20 cellular contexts compared by ENCODE assay signal in the genomic region with DNA sequence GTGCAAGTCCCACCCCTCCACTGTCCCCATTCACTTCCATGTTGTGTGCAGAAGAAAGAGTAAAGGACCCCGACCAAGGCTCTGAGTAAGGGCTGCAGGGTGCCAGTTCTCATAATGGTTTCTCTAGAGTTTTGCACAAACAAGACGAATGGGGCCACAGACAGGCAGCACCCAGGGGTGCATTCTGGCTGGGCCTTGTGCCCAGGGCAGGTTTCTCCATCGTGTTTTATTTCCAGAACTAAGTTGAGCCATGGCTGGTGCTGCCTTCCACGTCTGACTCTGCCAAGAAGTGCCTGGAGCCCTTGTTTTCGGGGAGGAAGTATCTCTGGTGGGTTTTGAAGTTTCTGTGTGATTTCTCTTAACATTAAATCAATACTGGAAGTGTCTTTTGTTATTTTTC.
A peak's percentile ranks its signal among the peaks of the same experiment; 100 is the strongest.
DNase-seq lines count a peak whose midpoint lies in the region; ATAC-seq and TF ChIP-seq lines count a peak whose summit lies in the region.
"Had no signal": no experiment of that assay in that cellular context is flagged by ENCODE, and none has a peak within 500 bp of the region (broad histone marks: within the 10 kb centered on the region; RNA-seq: fewer than 3 reads in every experiment).

No MANE protein-coding gene starts in this region.

- H3K36me3 Mint-ChIP-seq in natural killer cell, result no peaks in the 10 kb centered on the region
- H3K36me3 Mint-ChIP-seq in natural killer cell treated with Interleukin-12 subunit alpha and Interleukin-12 subunit beta and Interleukin-15 and Interleukin-18, amount 100 ng/mL, for 72 hours, result no peaks in the 10 kb centered on the region
- H3K36me3 Mint-ChIP-seq: CD4-positive, CD25-positive, alpha-beta regulatory T cell; CD8-positive, alpha-beta memory T cell had no signal

- no peak overlapping the region for H3K27ac Mint-ChIP-seq in natural killer cell
- H3K27ac Mint-ChIP-seq in natural killer cell treated with Interleukin-12 subunit alpha and Interleukin-12 subunit beta and Interleukin-15 and Interleukin-18, amount 100 ng/mL, for 72 hours, result no peak overlapping the region
- H3K27ac Mint-ChIP-seq: CD4-positive, CD25-positive, alpha-beta regulatory T cell had no signal

- H3K9me3 ChIP-seq in esophagus muscularis mucosa (no peaks in the 10 kb centered on the region), spleen (peaks cover 0 to 8% (median 0%) of the 10 kb centered on the region in 8 donors), tibial artery (no peaks in the 10 kb centered on the region), sigmoid colon (no peaks in the 10 kb centered on the region)
- H3K9me3 ChIP-seq: BE2C, HAP-1 had no signal

- H3K9me3 Mint-ChIP-seq in natural killer cell, result no peaks in the 10 kb centered on the region
- no peaks in the 10 kb centered on the region for H3K9me3 Mint-ChIP-seq in natural killer cell treated with Interleukin-12 subunit alpha and Interleukin-12 subunit beta and Interleukin-15 and Interleukin-18, amount 100 ng/mL, for 72 hours
- H3K9me3 Mint-ChIP-seq: CD4-positive, CD25-positive, alpha-beta regulatory T cell; CD8-positive, alpha-beta memory T cell had no signal

- H3K4me3 ChIP-seq in esophagus muscularis mucosa (no peak overlapping the region), spleen (no peak overlapping the region), tibial artery (no peak overlapping the region), sigmoid colon (no peak overlapping the region)
- H3K4me3 ChIP-seq: GM23248, HAP-1 had no signal

- H3K4me3 Mint-ChIP-seq in natural killer cell, result no peak overlapping the region
- H3K4me3 Mint-ChIP-seq in natural killer cell treated with Interleukin-12 subunit alpha and Interleukin-12 subunit beta and Interleukin-15 and Interleukin-18, amount 100 ng/mL, for 72 hours, result no peak overlapping the region
- H3K4me3 Mint-ChIP-seq: CD4-positive, CD25-positive, alpha-beta regulatory T cell had no signal

- TF ChIP-seq EP300 in esophagus muscularis mucosa (IDR thresholded peaks at IDR 0.05) (no peak), sigmoid colon (IDR thresholded peaks at IDR 0.05) (no peak)

- no peak overlapping the region for H3K27ac ChIP-seq in esophagus muscularis mucosa (replicated peaks in 1 of 4)
- no peak overlapping the region for H3K27ac ChIP-seq in spleen
- H3K27ac ChIP-seq in tibial artery, result no peak overlapping the region
- H3K27ac ChIP-seq in sigmoid colon, result no peak overlapping the region
- H3K27ac ChIP-seq: GM23248 had no signal

- H3K27me3 Mint-ChIP-seq in natural killer cell (ENCODE audit: low read depth in 2 of 2), result no peaks in the 10 kb centered on the region
- H3K27me3 Mint-ChIP-seq in natural killer cell treated with Interleukin-12 subunit alpha and Interleukin-12 subunit beta and Interleukin-15 and Interleukin-18, amount 100 ng/mL, for 72 hours, result no peaks in the 10 kb centered on the region
- H3K27me3 Mint-ChIP-seq: CD4-positive, CD25-positive, alpha-beta regulatory T cell had no signal

- H3K36me3 ChIP-seq in esophagus muscularis mucosa (no peaks in the 10 kb centered on the region), spleen (no peaks in the 10 kb centered on the region), tibial artery (no peaks in the 10 kb centered on the region), sigmoid colon (no peaks in the 10 kb centered on the region)
- H3K36me3 ChIP-seq: BE2C, HAP-1 had no signal

- WGBS in esophagus muscularis mucosa, result 65% methylated on average over 5 of the region's 5 CpGs
- WGBS in spleen, 5 donors, result 64 to 74% (median 67%) methylated on average over 5 of the region's 5 CpGs
- 71% methylated on average over 5 of the region's 5 CpGs for WGBS in sigmoid colon, 2 donors

- ATAC-seq in natural killer cell, result no peak
- no peak for ATAC-seq in natural killer cell treated with Interleukin-12 subunit alpha and Interleukin-12 subunit beta and Interleukin-15 and Interleukin-18, amount 100 ng/mL, for 72 hours
- ATAC-seq: HepG2 had no signal

- TF ChIP-seq CTCF in natural killer cell (IDR thresholded peaks at IDR 0.05) (no peak), esophagus muscularis mucosa (IDR thresholded peaks at IDR 0.05) (no peak), spleen (IDR thresholded peaks at IDR 0.05 in 8 of 11, conservative IDR thresholded peaks at IDR 0.05 in 3 of 11) (no peak), tibial artery (IDR thresholded peaks at IDR 0.05) (no peak), sigmoid colon (IDR thresholded peaks at IDR 0.05) (no peak)

- H3K4me1 ChIP-seq in esophagus muscularis mucosa (no peaks in the 10 kb centered on the region), spleen (peaks cover 0 to 3% (median 0%) of the 10 kb centered on the region in 6 donors), tibial artery (no peaks in the 10 kb centered on the region), sigmoid colon (no peaks in the 10 kb centered on the region)
- H3K4me1 ChIP-seq: BE2C, HAP-1 had no signal

- peaks cover 6 to 11% of the 10 kb centered on the region in 2 donors for H3K4me1 Mint-ChIP-seq in natural killer cell
- H3K4me1 Mint-ChIP-seq in natural killer cell treated with Interleukin-12 subunit alpha and Interleukin-12 subunit beta and Interleukin-15 and Interleukin-18, amount 100 ng/mL, for 72 hours (ENCODE audit: low read depth in 2 of 2), result peaks cover 5 to 8% of the 10 kb centered on the region in 2 donors
- H3K4me1 Mint-ChIP-seq: CD4-positive, CD25-positive, alpha-beta regulatory T cell; CD8-positive, alpha-beta memory T cell had no signal

- H3K27me3 ChIP-seq in esophagus muscularis mucosa, result no peaks in the 10 kb centered on the region
- H3K27me3 ChIP-seq in spleen (replicated peaks in 1 of 7), result no peaks in the 10 kb centered on the region
- H3K27me3 ChIP-seq in tibial artery, result no peaks in the 10 kb centered on the region
- H3K27me3 ChIP-seq in sigmoid colon, result no peaks in the 10 kb centered on the region
- H3K27me3 ChIP-seq: BE2C had no signal

- DNase-seq in natural killer cell, result peak; percentile 1
- DNase-seq in natural killer cell treated with Interleukin-12 subunit alpha and Interleukin-12 subunit beta and Interleukin-15 and Interleukin-18, amount 100 ng/mL, for 72 hours (ENCODE audit: low spot score), result no peak
- DNase-seq in esophagus muscularis mucosa (ENCODE audit: extremely low spot score), result peak; percentile 70
- DNase-seq in spleen, result peak; percentile 9
- no peak for DNase-seq in tibial artery
- no peak for DNase-seq in foreskin melanocyte
- DNase-seq in sigmoid colon, result no peak
- DNase-seq: ACHN; BE2C; C1 segment of cervical spinal cord; CD4-positive, CD25-positive, alpha-beta regulatory T cell; CD8-positive, alpha-beta memory T cell; COR-L47; DMS 273 treated with DMSO at 0.1 percent for 48 hours; DMS53; DND-41; EL; GM23248 had no signal

- intact Hi-C loops in natural killer cell (cut with micrococcal nuclease), result no loop called here
- intact Hi-C loops in esophagus muscularis mucosa (cut with DNase I), result no loop called here
- intact Hi-C loops in spleen (cut with DNase I; ENCODE audit: low total_unique reads), result no loop called here
- intact Hi-C loops in tibial artery (cut with DNase I; ENCODE audit: low total_unique reads), result no loop called here
- intact Hi-C loops in sigmoid colon (cut with DNase I), result no loop called here

- TF ChIP-seq POLR2A in esophagus muscularis mucosa (IDR thresholded peaks at IDR 0.05; ENCODE audit: low read depth), result no peak
- TF ChIP-seq POLR2A in spleen (IDR thresholded peaks at IDR 0.05), result no peak
- TF ChIP-seq POLR2A in sigmoid colon (IDR thresholded peaks at IDR 0.05), result no peak

Comparison
In these comparisons a context has a peak if more than half of its experiments do, and no peak if none do; other contexts are left out.
1. DNase-seq: peak in natural killer cell (single experiment), esophagus muscularis mucosa (single experiment) and spleen (single experiment); none in natural killer cell treated with Interleukin-12 subunit alpha and Interleukin-12 subunit beta and Interleukin-15 and Interleukin-18, amount 100 ng/mL, for 72 hours (single experiment), tibial artery (0 of 2), foreskin melanocyte (single experiment) and sigmoid colon (single experiment).